In the genomic region with DNA sequence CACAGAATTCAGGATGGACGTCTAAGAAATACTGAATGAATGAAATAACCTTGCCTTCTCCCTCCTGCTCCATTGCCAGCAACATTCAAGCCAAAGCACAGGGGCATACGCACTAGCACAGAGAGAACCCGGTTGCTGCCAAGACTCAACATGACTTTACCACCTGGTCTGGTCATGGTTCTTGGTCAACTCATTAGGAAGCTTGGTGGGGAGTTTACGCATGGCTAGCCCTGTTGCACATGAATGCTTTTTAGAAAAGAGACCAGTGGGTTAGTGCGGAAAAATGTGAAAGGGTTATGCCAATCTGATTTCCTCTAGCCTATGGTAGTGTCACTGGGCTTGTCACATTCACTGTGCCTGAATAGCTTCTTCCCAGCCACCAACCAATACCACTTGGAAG, we compare ENCODE assay signal across 16 cellular contexts.
"Had no signal": no experiment of that assay in that cellular context is flagged by ENCODE, and none has a peak within 500 bp of the region (broad histone marks: within the 10 kb centered on the region; RNA-seq: fewer than 3 reads in every experiment).

No MANE protein-coding gene starts in this region.

- H3K9me3 ChIP-seq: left ventricle myocardium inferior, mucosa of descending colon, right lobe of liver had no signal

- H3K4me2 ChIP-seq: smooth muscle cell had no signal

- ATAC-seq: effector memory CD8-positive, alpha-beta T cell; mucosa of descending colon; natural killer cell; right lobe of liver; stimulated activated naive CD8-positive, alpha-beta T cell treated with anti-CD3 and anti-CD28 coated beads, Interleukin-15, Interleukin-2, amounts not matched to agents 100 U/mL and 50 U/mL, for 24 hours had no signal

- H3K4me1 ChIP-seq: left ventricle myocardium inferior, right lobe of liver had no signal

- H3K36me3 ChIP-seq: brain microvascular endothelial cell, left ventricle myocardium inferior, right lobe of liver had no signal

- H3K27me3 ChIP-seq: brain microvascular endothelial cell, right lobe of liver had no signal

- H3K4me3 ChIP-seq: left ventricle myocardium inferior, mucosa of descending colon, right lobe of liver, smooth muscle cell had no signal

- DNase-seq: activated CD4-positive, alpha-beta T cell treated with anti-CD3 and anti-CD28 coated beads, Interleukin-2, amount 10 ng/mL, durations not matched to agents 24 days and 14 days; activated CD4-positive, CD25-positive, alpha-beta regulatory T cell; activated CD8-positive, alpha-beta memory T cell treated with anti-CD3 and anti-CD28 coated beads for 24 hours; activated naive CD4-positive, alpha-beta T cell; activated naive CD8-positive, alpha-beta T cell treated with anti-CD3 and anti-CD28 coated beads, Interleukin-2, amount 10 ng/mL, durations not matched to agents 7 days and 5 days; brain microvascular endothelial cell; effector memory CD8-positive, alpha-beta T cell; left ventricle myocardium inferior; mucosa of descending colon; natural killer cell; occipital lobe; right lobe of liver; stimulated activated CD4-positive, alpha-beta T cell treated with anti-CD3 and anti-CD28 coated beads, Interleukin-4, amount 100 ng/mL, for 4 hours; stimulated activated CD8-positive, alpha-beta memory T cell treated with anti-CD3 and anti-CD28 coated beads, Interleukin-4, amount 100 ng/mL, for 48 hours; stimulated activated naive CD8-positive, alpha-beta T cell treated with anti-CD3 and anti-CD28 coated beads, Interleukin-15, Interleukin-2, amounts not matched to agents 100 U/mL and 50 U/mL, for 24 hours had no signal

- H3K27ac ChIP-seq: brain microvascular endothelial cell, left ventricle myocardium inferior, right lobe of liver had no signal
